ENCODE assay signal across 8 cellular contexts in the genomic region with DNA sequence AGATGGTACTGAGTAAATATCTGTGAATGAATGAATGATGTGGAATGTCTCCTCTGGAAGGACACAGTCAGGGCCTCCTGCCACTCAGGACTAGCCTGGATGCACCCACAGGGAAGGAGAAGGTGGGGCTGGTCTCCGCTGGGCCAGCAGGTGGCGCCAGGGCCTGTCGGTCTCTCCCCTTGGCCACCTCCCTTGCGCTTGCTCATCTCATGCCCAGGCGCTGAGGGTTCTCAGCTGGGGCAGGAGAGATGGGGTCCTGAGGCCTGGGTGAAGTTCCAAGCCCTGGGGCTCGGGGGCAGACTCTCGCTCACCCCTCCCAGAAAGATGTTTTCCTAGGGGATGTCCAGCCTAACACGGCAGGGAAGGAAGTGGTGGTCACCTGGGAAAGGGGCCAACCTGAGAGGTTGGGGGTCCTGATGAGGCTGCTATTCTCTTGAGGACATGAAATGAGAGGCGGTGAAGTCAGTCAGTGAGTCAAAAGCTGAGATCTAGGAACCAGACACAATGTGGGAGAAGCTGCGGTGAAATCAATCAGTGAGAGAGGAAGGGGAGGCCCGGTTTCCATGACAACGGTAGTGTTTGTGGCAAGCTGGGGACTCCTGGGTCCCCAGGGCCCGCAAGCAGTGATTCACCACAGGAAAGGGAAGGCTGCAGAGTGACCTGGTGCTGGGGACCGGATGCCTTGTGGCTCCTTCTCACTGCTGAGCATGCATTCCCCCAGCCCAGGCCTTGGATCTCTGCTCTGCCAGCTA. TPM values are rescaled to one million over a fixed set of nuclear protein-coding genes. Genes with fewer than 3 reads are reported as not detected.
A peak's percentile ranks its signal among the peaks of the same experiment; 100 is the strongest.
DNase-seq lines count a peak whose midpoint lies in the region; ATAC-seq and TF ChIP-seq lines count a peak whose summit lies in the region.

No MANE protein-coding gene starts in this region.

- H3K27me3 ChIP-seq in AG04450 (ENCODE audit: control insufficient read depth, insufficient read depth, low read length), result no peaks in the 10 kb centered on the region

- peak; percentile 64 for ATAC-seq in GM18868 (IDR thresholded peaks at IDR 0.05; ENCODE audit: unreplicated experiment)
- peak; percentile 55 for ATAC-seq in HG03108 (IDR thresholded peaks at IDR 0.05; ENCODE audit: unreplicated experiment)

- POLR2A ChIA-PET in AG04450 (lab: Yijun Ruan, JAX), result interaction anchor here (5.7 to 6.9 kb wide), 2 partner anchors 18 to 32 kb away, joined by 25 to 36 read pairs; a partner anchor contains a TSS

- peak overlapping the region; percentile 47 for H3K27ac ChIP-seq in AG04450 (ENCODE audit: low read depth, low read length)

- DNase-seq in AG04450 (ENCODE audit: low read depth, low spot score) (peak; percentile 67), NCI-H226 (peak; percentile 73), cerebellar cortex (ENCODE audit: low spot score) (peak; percentile 78), left kidney (ENCODE audit: low read depth, low spot score) (peak; percentile 86)
- DNase-seq in activated CD4-positive, alpha-beta T cell treated with anti-CD3 and anti-CD28 coated beads for 24 hours (ENCODE audit: low read depth in 2 of 2), result peak; percentile 83 to 87
- DNase-seq in stimulated activated CD4-positive, alpha-beta T cell treated with anti-CD3 and anti-CD28 coated beads, Interleukin-2, amount 100 ng/mL, for 4 hours (ENCODE audit: low read depth), result peak; percentile 82

- CTCF ChIA-PET in AG04450 (lab: Charles Lee), result interaction anchor here (0.6 to 20.2 kb wide), 27 partner anchors 8 to 289 kb away, joined by 3 to 682 read pairs (median 5); a partner anchor contains a TSS

- H3K9me3 ChIP-seq in AG04450 (ENCODE audit: control insufficient read depth, insufficient read depth, low read length), result no peaks in the 10 kb centered on the region

- peak; percentile 98 for TF ChIP-seq CTCF in AG04450 (IDR thresholded peaks at IDR 0.05; ENCODE audit: low read depth, low read length)

- H3K4me3 ChIP-seq in AG04450 (ENCODE audit: low read depth, low read length), result no peak overlapping the region

RNA-seq across cellular contexts. Expression of a gene that starts 14.6 kb away (rescaled TPM):
- polyA plus RNA-seq in AG04450 (2011; rRNA removed), result 11.8 and 14.6 TPM in 2 replicates
- 13.9 and 14.3 TPM in 2 replicates for polyA minus RNA-seq in AG04450 (2011; rRNA and poly(A)+ RNA removed)

RNA-seq across cellular contexts. Expression of a gene that starts 17.7 kb away (rescaled TPM):
- polyA plus RNA-seq in AG04450 (2011; rRNA removed), result 365 and 382 TPM in 2 replicates
- polyA minus RNA-seq in AG04450 (2011; rRNA and poly(A)+ RNA removed), result 379 and 407 TPM in 2 replicates

RNA-seq across cellular contexts. Expression of a gene that starts 35.9 kb away (rescaled TPM):
- not detected in 2 replicates for polyA plus RNA-seq in AG04450 (2011; rRNA removed)
- not detected in 2 replicates for polyA minus RNA-seq in AG04450 (2011; rRNA and poly(A)+ RNA removed)

RNA-seq across cellular contexts. Expression of a gene that starts 42.2 kb away (rescaled TPM):
- polyA plus RNA-seq in AG04450 (2011; rRNA removed), result 42.4 and 60.4 TPM in 2 replicates
- 28.4 and 35.7 TPM in 2 replicates for polyA minus RNA-seq in AG04450 (2011; rRNA and poly(A)+ RNA removed)

RNA-seq across cellular contexts. Expression of a gene that starts 43.2 kb away (rescaled TPM):
- polyA plus RNA-seq in AG04450 (2011; rRNA removed), result 22.7 and 23.2 TPM in 2 replicates
- 27.8 and 37.7 TPM in 2 replicates for polyA minus RNA-seq in AG04450 (2011; rRNA and poly(A)+ RNA removed)
